In the genomic region with DNA sequence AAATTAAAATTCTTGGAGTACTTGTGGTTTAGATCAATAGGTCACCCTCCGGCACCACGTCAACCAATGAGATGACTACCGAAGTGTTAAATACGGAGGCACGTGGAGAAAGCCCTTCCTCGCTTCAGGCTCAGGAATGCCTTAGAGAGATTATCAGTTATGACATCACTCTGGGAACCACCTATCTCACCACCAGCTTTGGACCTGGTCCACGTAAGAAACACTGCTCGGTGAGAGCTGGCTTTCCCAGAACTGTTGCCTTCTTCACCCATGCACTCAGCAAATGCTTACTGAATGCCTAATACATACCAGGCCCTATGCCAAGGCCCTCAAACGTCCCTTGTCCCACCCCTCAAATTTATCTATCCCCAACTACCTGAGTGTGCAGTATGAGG, we compare ENCODE assay signal across 1 cellular context.
TF ChIP-seq lines count a peak whose summit lies in the region.

No MANE protein-coding gene starts in this region.

TF ChIP-seq in endothelial cell of umbilical vein, 7 proteins besides CTCF, POLR2A, EP300 and RAD21 (continued from another document):
- TF ChIP-seq FOS (IDR thresholded peaks at IDR 0.05; ENCODE audit: borderline replicate concordance, insufficient read depth, low read length) (no peak), JUN (IDR thresholded peaks at IDR 0.05; ENCODE audit: borderline replicate concordance, insufficient read depth, insufficient read length, low read depth) (no peak), EZH2 (IDR thresholded peaks at IDR 0.05; ENCODE audit: borderline replicate concordance, low read depth, low read length, severe bottlenecking) (no peak), MYC (IDR thresholded peaks at IDR 0.05; ENCODE audit: low read depth, low read length) (no peak), POLR2AphosphoS5 (IDR thresholded peaks at IDR 0.05; ENCODE audit: insufficient read depth, low read depth, low read length) (no peak)
- TF ChIP-seq, protein P1, sequence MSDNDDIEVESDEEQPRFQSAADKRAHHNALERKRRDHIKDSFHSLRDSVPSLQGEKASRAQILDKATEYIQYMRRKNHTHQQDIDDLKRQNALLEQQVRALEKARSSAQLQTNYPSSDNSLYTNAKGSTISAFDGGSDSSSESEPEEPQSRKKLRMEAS (IDR thresholded peaks at IDR 0.05; ENCODE audit: insufficient read depth, insufficient read length): no peak
